Comparison of ENCODE assay signal across 17 cellular contexts in genomic region chr4:144019277-144019676, GRCh38. TPM values are rescaled to one million over a fixed set of nuclear protein-coding genes. Genes with fewer than 3 reads are reported as not detected.
"Had no signal": no experiment of that assay in that cellular context is flagged by ENCODE, and none has a peak within 500 bp of the region (broad histone marks: within the 10 kb centered on the region; RNA-seq: fewer than 3 reads in every experiment).

GYPB (minus strand) TSS chr4:144019380; CDS start chr4:144019287, 93 bp downstream.

RNA-seq across cellular contexts. Expression of gene GYPB, which starts in this region (rescaled TPM):
- total RNA-seq: dermis blood vessel endothelial cell; endothelial cell of umbilical vein; epithelial cell of proximal tubule; esophagus mucosa; esophagus squamous epithelium; gastrocnemius medialis; glomerular endothelial cell; kidney epithelial cell; left cardiac atrium; left lung; left ventricle myocardium superior; lower leg skin; lower lobe of right lung; lung microvascular endothelial cell; mononuclear cell; mucosa of gallbladder; naive thymus-derived CD4-positive, alpha-beta T cell had no signal
